ENCODE assay signal across 9 cellular contexts in the genomic region with DNA sequence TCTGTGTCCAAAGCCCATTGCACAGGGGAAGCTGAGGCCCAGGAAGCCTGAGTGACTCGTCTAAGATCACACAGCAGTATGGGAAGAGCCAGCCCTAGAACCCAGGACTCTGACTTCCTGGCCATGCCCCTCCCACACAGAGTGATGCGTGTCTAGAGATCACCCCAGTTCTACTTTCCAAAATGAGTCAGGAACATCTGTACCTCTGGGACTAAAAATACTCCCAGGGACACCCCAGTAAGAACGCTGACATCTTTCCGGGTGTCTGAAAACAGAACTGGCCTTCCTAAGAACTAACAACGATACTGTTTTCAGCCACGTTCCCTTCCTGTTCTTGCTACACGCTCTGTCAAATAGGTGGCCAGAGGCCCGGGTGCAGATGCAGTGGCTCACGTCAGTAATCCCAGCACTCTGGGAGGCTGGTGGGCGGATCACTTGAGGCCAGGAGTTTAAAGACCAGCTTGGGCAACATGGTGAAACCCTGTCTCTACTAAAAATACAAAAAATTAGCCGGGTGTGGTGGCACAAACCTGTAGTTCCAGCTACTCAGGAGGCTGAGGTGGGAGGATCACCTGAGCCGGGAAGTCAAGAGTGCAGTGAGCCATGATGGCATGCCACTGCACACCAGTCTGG.
DNase-seq lines count a peak whose midpoint lies in the region; ATAC-seq and TF ChIP-seq lines count a peak whose summit lies in the region.
"Had no signal": no experiment of that assay in that cellular context is flagged by ENCODE, and none has a peak within 500 bp of the region (broad histone marks: within the 10 kb centered on the region; RNA-seq: fewer than 3 reads in every experiment).

No MANE protein-coding gene starts in this region.

- H3K9me3 Mint-ChIP-seq in stimulated activated naive CD8-positive, alpha-beta T cell treated with anti-CD3 and anti-CD28 coated beads, Interleukin-15, amount 100 ng/mL, for 72 hours, result peaks cover 0 to 13% of the 10 kb centered on the region in 2 donors
- H3K9me3 Mint-ChIP-seq: activated naive CD4-positive, alpha-beta T cell treated with anti-CD3 and anti-CD28 coated beads, Interleukin-2, amount 50 U/mL, for 24 hours had no signal

- H3K4me3 Mint-ChIP-seq in stimulated activated naive CD8-positive, alpha-beta T cell treated with anti-CD3 and anti-CD28 coated beads, Interleukin-15, amount 100 ng/mL, for 72 hours, result no peak overlapping the region
- H3K4me3 Mint-ChIP-seq: activated naive CD4-positive, alpha-beta T cell treated with anti-CD3 and anti-CD28 coated beads, Interleukin-2, amount 50 U/mL, for 24 hours had no signal

- ATAC-seq in GM19468 (IDR thresholded peaks at IDR 0.05; ENCODE audit: extremely low read depth, unreplicated experiment), result peak; percentile 70
- ATAC-seq in HG03520 (IDR thresholded peaks at IDR 0.05; ENCODE audit: unreplicated experiment), result peak; percentile 57
- peak; percentile 80 for ATAC-seq in stimulated activated naive CD8-positive, alpha-beta T cell treated with anti-CD3 and anti-CD28 coated beads, Interleukin-15, amount 100 ng/mL, for 72 hours

- H3K4me3 ChIP-seq in choroid plexus epithelial cell (ENCODE audit: low read depth, low read length), result no peak overlapping the region

- TF ChIP-seq CTCF in choroid plexus epithelial cell (conservative IDR thresholded peaks at IDR 0.05; ENCODE audit: low read depth, low read length), result no peak

- DNase-seq in EH (ENCODE audit: low read depth) (peak; percentile 35), choroid plexus epithelial cell (ENCODE audit: low read depth) (peak; percentile 63), NCI-H2227 (lab: John Stamatoyannopoulos, UW; ENCODE audit: unreplicated experiment) (no peak), T-helper 9 cell (no peak), kidney glomerular epithelial cell (lab: John Stamatoyannopoulos, UW) (no peak)
- DNase-seq in stimulated activated naive CD8-positive, alpha-beta T cell treated with anti-CD3 and anti-CD28 coated beads, Interleukin-15, amount 100 ng/mL, for 72 hours, result no peak

- H3K4me1 Mint-ChIP-seq in stimulated activated naive CD8-positive, alpha-beta T cell treated with anti-CD3 and anti-CD28 coated beads, Interleukin-15, amount 100 ng/mL, for 72 hours, result peaks cover 28% of the 10 kb centered on the region
- H3K4me1 Mint-ChIP-seq: activated naive CD4-positive, alpha-beta T cell treated with anti-CD3 and anti-CD28 coated beads, Interleukin-2, amount 50 U/mL, for 24 hours had no signal

- H3K27me3 Mint-ChIP-seq in stimulated activated naive CD8-positive, alpha-beta T cell treated with anti-CD3 and anti-CD28 coated beads, Interleukin-15, amount 100 ng/mL, for 72 hours, result peaks cover 13% of the 10 kb centered on the region
- H3K27me3 Mint-ChIP-seq: activated naive CD4-positive, alpha-beta T cell treated with anti-CD3 and anti-CD28 coated beads, Interleukin-2, amount 50 U/mL, for 24 hours had no signal

- no peak overlapping the region for H3K27ac Mint-ChIP-seq in stimulated activated naive CD8-positive, alpha-beta T cell treated with anti-CD3 and anti-CD28 coated beads, Interleukin-15, amount 100 ng/mL, for 72 hours
- H3K27ac Mint-ChIP-seq: activated naive CD4-positive, alpha-beta T cell treated with anti-CD3 and anti-CD28 coated beads, Interleukin-2, amount 50 U/mL, for 24 hours had no signal

Comparison
In these comparisons a context has a peak if more than half of its experiments do, and no peak if none do; other contexts are left out.
1. DNase-seq: peak in EH (single experiment) and choroid plexus epithelial cell (single experiment); none in stimulated activated naive CD8-positive, alpha-beta T cell treated with anti-CD3 and anti-CD28 coated beads, Interleukin-15, amount 100 ng/mL, for 72 hours (0 of 2), NCI-H2227 (single experiment), T-helper 9 cell (single experiment) and kidney glomerular epithelial cell (single experiment).
2. Peak in every context shown above with its lines, with median percentiles within 50 percentile points of each other: ATAC-seq.